29 cellular contexts compared by ENCODE assay signal in genomic region chr14:89661392-89661791, GRCh38.
"Had no signal": no experiment of that assay in that cellular context is flagged by ENCODE, and none has a peak within 500 bp of the region (broad histone marks: within the 10 kb centered on the region; RNA-seq: fewer than 3 reads in every experiment).

No MANE protein-coding gene starts in this region.

- H3K4me3 ChIP-seq: esophagus squamous epithelium, neural progenitor cell, psoas muscle, spleen, uterus had no signal

- H3K4me1 ChIP-seq: neural progenitor cell, parathyroid adenoma, spleen, uterus had no signal

- H3K36me3 ChIP-seq: esophagus squamous epithelium, neural progenitor cell, spleen, uterus had no signal

- H3K27me3 ChIP-seq: esophagus squamous epithelium, neural progenitor cell, spleen, uterus had no signal

- H3K79me2 ChIP-seq: parathyroid adenoma had no signal

- ATAC-seq: activated CD8-positive, alpha-beta memory T cell treated with anti-CD3 and anti-CD28 coated beads, Interleukin-2, amount 10 ng/mL, durations not matched to agents 7 days and 5 days; activated CD8-positive, alpha-beta T cell treated with anti-CD3 and anti-CD28 coated beads, Interleukin-2, amount 10 ng/mL, durations not matched to agents 7 days and 5 days; naive thymus-derived CD8-positive, alpha-beta T cell had no signal

- H3K4me2 ChIP-seq: neural progenitor cell had no signal

- H3K4me1 Mint-ChIP-seq: activated B cell treated with CpG ODN at 0.5 μM for 24 hours; central memory CD8-positive, alpha-beta T cell; neural progenitor cell had no signal

- H3K9me3 ChIP-seq: esophagus squamous epithelium, psoas muscle, uterus had no signal

- H3K27me3 Mint-ChIP-seq: activated B cell treated with CpG ODN at 0.5 μM for 24 hours; activated CD8-positive, alpha-beta memory T cell treated with anti-CD3 and anti-CD28 coated beads, Interleukin-2, amount 10 ng/mL, durations not matched to agents 7 days and 5 days; activated naive CD8-positive, alpha-beta T cell; central memory CD8-positive, alpha-beta T cell; naive thymus-derived CD8-positive, alpha-beta T cell had no signal

- H2AFZ ChIP-seq: neural progenitor cell, parathyroid adenoma had no signal

- H3K27ac Mint-ChIP-seq: activated B cell treated with CpG ODN at 0.5 μM for 24 hours; activated CD8-positive, alpha-beta memory T cell treated with anti-CD3 and anti-CD28 coated beads, Interleukin-2, amount 10 ng/mL, durations not matched to agents 7 days and 5 days; activated CD8-positive, alpha-beta T cell treated with anti-CD3 and anti-CD28 coated beads, Interleukin-2, amount 10 ng/mL, durations not matched to agents 7 days and 5 days; activated naive CD8-positive, alpha-beta T cell; mesothelial cell of epicardium; naive thymus-derived CD8-positive, alpha-beta T cell; neural progenitor cell had no signal

- H3K27ac ChIP-seq: epithelial cell of prostate, esophagus squamous epithelium, neural progenitor cell, parathyroid adenoma, spleen, uterus had no signal

- H3K9ac ChIP-seq: neural progenitor cell, parathyroid adenoma had no signal

- H3K4me3 Mint-ChIP-seq: activated B cell treated with CpG ODN at 0.5 μM for 24 hours; activated CD8-positive, alpha-beta memory T cell treated with anti-CD3 and anti-CD28 coated beads, Interleukin-2, amount 10 ng/mL, durations not matched to agents 7 days and 5 days; activated CD8-positive, alpha-beta T cell treated with anti-CD3 and anti-CD28 coated beads, Interleukin-2, amount 10 ng/mL, durations not matched to agents 7 days and 5 days; activated naive CD8-positive, alpha-beta T cell; central memory CD8-positive, alpha-beta T cell; mesothelial cell of epicardium; naive thymus-derived CD8-positive, alpha-beta T cell; neural progenitor cell had no signal

- DNase-seq: activated B cell treated with CpG ODN at 0.5 μM for 24 hours; activated CD4-positive, alpha-beta T cell treated with anti-CD3 and anti-CD28 coated beads, Interleukin-2, amount 50 U/mL, for 1 hour; activated CD8-positive, alpha-beta memory T cell treated with anti-CD3 and anti-CD28 coated beads, Interleukin-2, amount 10 ng/mL, durations not matched to agents 7 days and 5 days; activated CD8-positive, alpha-beta T cell treated with anti-CD3 and anti-CD28 coated beads, Interleukin-2, amount 10 ng/mL, durations not matched to agents 7 days and 5 days; activated naive CD4-positive, alpha-beta T cell; activated T-cell treated with anti-CD3 and anti-CD28 coated beads, Interleukin-2, amount 50 U/mL, for 48 hours; anterior cingulate cortex; dermis blood vessel endothelial cell; effector CD4-positive, alpha-beta T cell; esophagus squamous epithelium; foreskin melanocyte; glutamatergic neuron; left ventricle myocardium superior; naive thymus-derived CD8-positive, alpha-beta T cell; occipital lobe; psoas muscle; spleen; stimulated activated naive CD4-positive, alpha-beta T cell treated with Interleukin-2 at 50 U/mL for 16 hours; trophoblast cell; uterus had no signal

- FAIRE-seq: bronchial epithelial cell, endometrium, islet of Langerhans had no signal
